Comparison of ENCODE assay signal across 18 cellular contexts in the genomic region with DNA sequence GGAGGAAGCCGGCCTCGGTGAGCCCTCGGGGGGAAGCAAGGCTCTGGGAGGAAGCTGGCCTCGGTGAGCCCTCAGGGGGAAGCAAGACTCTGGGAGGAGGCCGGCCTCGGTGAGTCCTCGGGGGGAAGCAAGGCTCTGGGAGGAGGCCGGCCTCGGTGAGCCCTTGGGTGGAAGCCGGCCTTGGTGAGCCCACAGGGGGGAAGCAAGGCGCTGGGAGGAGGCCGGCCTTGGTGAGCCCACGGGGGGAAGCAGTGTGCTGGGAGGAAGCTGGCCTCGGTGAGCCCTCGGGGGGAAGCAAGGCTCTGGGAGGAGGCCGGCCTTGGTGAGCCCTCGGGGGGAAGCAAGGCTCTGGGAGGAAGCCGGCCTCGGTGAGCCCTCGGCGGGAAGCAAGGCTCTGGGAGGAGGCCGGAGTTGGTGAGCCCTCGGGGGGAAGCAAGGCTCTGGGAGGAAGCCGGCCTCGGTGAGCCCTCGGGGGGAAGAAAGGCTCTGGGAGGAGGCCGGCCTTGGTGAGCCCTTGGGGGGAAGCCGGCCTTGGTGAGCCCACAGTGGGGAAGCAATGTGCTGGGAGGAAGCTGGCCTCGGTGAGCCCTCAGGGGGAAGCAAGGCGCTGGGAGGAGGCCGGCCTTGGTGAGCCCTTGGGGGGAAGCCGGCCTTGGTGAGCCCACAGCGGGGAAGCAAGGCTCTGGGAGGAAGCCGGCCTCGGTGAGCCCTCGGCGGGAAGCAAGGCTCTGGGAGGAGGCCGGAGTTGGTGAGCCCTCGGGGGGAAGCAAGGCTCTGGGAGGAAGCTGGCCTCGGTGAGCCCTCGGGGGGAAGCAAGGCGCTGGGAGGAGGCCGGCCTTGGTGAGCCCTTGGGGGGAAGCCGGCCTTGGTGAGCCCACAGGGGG. TPM values are rescaled to one million over a fixed set of nuclear protein-coding genes. Genes with fewer than 3 reads are reported as not detected.
"Had no signal": no experiment of that assay in that cellular context is flagged by ENCODE, and none has a peak within 500 bp of the region (broad histone marks: within the 10 kb centered on the region; RNA-seq: fewer than 3 reads in every experiment).

No MANE protein-coding gene starts in this region.

RNA-seq across cellular contexts. Expression of a gene that starts 36.7 kb away (rescaled TPM):
- total RNA-seq: activated B cell treated with CpG ODN at 0.5 μM for 24 hours; activated CD8-positive, alpha-beta memory T cell treated with anti-CD3 and anti-CD28 coated beads for 36 hours; activated CD8-positive, alpha-beta memory T cell treated with anti-CD3 and anti-CD28 coated beads, Interleukin-2, amount 10 ng/mL, durations not matched to agents 7 days and 5 days; activated CD8-positive, alpha-beta T cell treated with anti-CD3 and anti-CD28 coated beads for 36 hours; activated naive CD4-positive, alpha-beta T cell treated with anti-CD3 and anti-CD28 coated beads for 36 hours; activated naive CD8-positive, alpha-beta T cell treated with anti-CD3 and anti-CD28 coated beads for 36 hours; activated T-helper 1 cell treated with anti-CD3 and anti-CD28 coated beads, Interleukin-12 subunit alpha, Interleukin-12 subunit beta, Interleukin-2, Interleukin-4 antibody, amounts not matched to agents 30 ng/mL and 10 ng/mL and 1 ng/mL, durations not matched to agents 14 hours and 24 hours and 36 hours; activated T-helper 2 cell treated with anti-CD3 and anti-CD28 coated beads, Interferon-gamma antibody, Interleukin-2, Interleukin-4, amounts not matched to agents 10 μg/mL and 5 μg/mL and 100 μg/mL, durations not matched to agents 14 hours and 24 hours and 36 hours; ascending aorta; breast epithelium; cardiac muscle cell; cerebellum; dermis blood vessel endothelial cell; esophagus muscularis mucosa; foreskin keratinocyte; gastrocnemius medialis; T-helper 1 cell treated with Interleukin-12 subunit alpha and Interleukin-12 subunit beta and Interleukin-4 antibody, amounts not matched to agents 30 ng/mL and 1 ng/mL, for 36 hours; T-helper 2 cell treated with Interferon-gamma antibody and Interleukin-4, amounts not matched to agents 100 ng/mL and 5 ng/mL, for 36 hours had no signal
- polyA plus RNA-seq: cardiac muscle cell, foreskin keratinocyte had no signal

RNA-seq across cellular contexts. Expression of a gene that starts 48.1 kb away (rescaled TPM):
- total RNA-seq: activated B cell treated with CpG ODN at 0.5 μM for 24 hours; activated CD8-positive, alpha-beta memory T cell treated with anti-CD3 and anti-CD28 coated beads for 36 hours; activated CD8-positive, alpha-beta memory T cell treated with anti-CD3 and anti-CD28 coated beads, Interleukin-2, amount 10 ng/mL, durations not matched to agents 7 days and 5 days; activated CD8-positive, alpha-beta T cell treated with anti-CD3 and anti-CD28 coated beads for 36 hours; activated naive CD4-positive, alpha-beta T cell treated with anti-CD3 and anti-CD28 coated beads for 36 hours; activated naive CD8-positive, alpha-beta T cell treated with anti-CD3 and anti-CD28 coated beads for 36 hours; activated T-helper 1 cell treated with anti-CD3 and anti-CD28 coated beads, Interleukin-12 subunit alpha, Interleukin-12 subunit beta, Interleukin-2, Interleukin-4 antibody, amounts not matched to agents 30 ng/mL and 10 ng/mL and 1 ng/mL, durations not matched to agents 14 hours and 24 hours and 36 hours; activated T-helper 2 cell treated with anti-CD3 and anti-CD28 coated beads, Interferon-gamma antibody, Interleukin-2, Interleukin-4, amounts not matched to agents 10 μg/mL and 5 μg/mL and 100 μg/mL, durations not matched to agents 14 hours and 24 hours and 36 hours; ascending aorta; breast epithelium; cardiac muscle cell; cerebellum; dermis blood vessel endothelial cell; esophagus muscularis mucosa; foreskin keratinocyte; gastrocnemius medialis; T-helper 1 cell treated with Interleukin-12 subunit alpha and Interleukin-12 subunit beta and Interleukin-4 antibody, amounts not matched to agents 30 ng/mL and 1 ng/mL, for 36 hours; T-helper 2 cell treated with Interferon-gamma antibody and Interleukin-4, amounts not matched to agents 100 ng/mL and 5 ng/mL, for 36 hours had no signal
- polyA plus RNA-seq: foreskin keratinocyte had no signal

RNA-seq across cellular contexts. Expression of a gene that starts 55.3 kb away (rescaled TPM):
- total RNA-seq: activated B cell treated with CpG ODN at 0.5 μM for 24 hours; activated CD8-positive, alpha-beta memory T cell treated with anti-CD3 and anti-CD28 coated beads for 36 hours; activated CD8-positive, alpha-beta memory T cell treated with anti-CD3 and anti-CD28 coated beads, Interleukin-2, amount 10 ng/mL, durations not matched to agents 7 days and 5 days; activated CD8-positive, alpha-beta T cell treated with anti-CD3 and anti-CD28 coated beads for 36 hours; activated naive CD4-positive, alpha-beta T cell treated with anti-CD3 and anti-CD28 coated beads for 36 hours; activated naive CD8-positive, alpha-beta T cell treated with anti-CD3 and anti-CD28 coated beads for 36 hours; activated T-helper 1 cell treated with anti-CD3 and anti-CD28 coated beads, Interleukin-12 subunit alpha, Interleukin-12 subunit beta, Interleukin-2, Interleukin-4 antibody, amounts not matched to agents 30 ng/mL and 10 ng/mL and 1 ng/mL, durations not matched to agents 14 hours and 24 hours and 36 hours; activated T-helper 2 cell treated with anti-CD3 and anti-CD28 coated beads, Interferon-gamma antibody, Interleukin-2, Interleukin-4, amounts not matched to agents 10 μg/mL and 5 μg/mL and 100 μg/mL, durations not matched to agents 14 hours and 24 hours and 36 hours; ascending aorta; breast epithelium; cardiac muscle cell; cerebellum; dermis blood vessel endothelial cell; esophagus muscularis mucosa; foreskin keratinocyte; gastrocnemius medialis; T-helper 1 cell treated with Interleukin-12 subunit alpha and Interleukin-12 subunit beta and Interleukin-4 antibody, amounts not matched to agents 30 ng/mL and 1 ng/mL, for 36 hours; T-helper 2 cell treated with Interferon-gamma antibody and Interleukin-4, amounts not matched to agents 100 ng/mL and 5 ng/mL, for 36 hours had no signal
- polyA plus RNA-seq: cardiac muscle cell, foreskin keratinocyte had no signal
